ENCODE assay signal across 18 cellular contexts in genomic region chr1:30520461-30520860, GRCh38.
DNase-seq lines count a peak whose midpoint lies in the region; TF ChIP-seq lines count a peak whose summit lies in the region.
"Had no signal": no experiment of that assay in that cellular context is flagged by ENCODE, and none has a peak within 500 bp of the region (broad histone marks: within the 10 kb centered on the region; RNA-seq: fewer than 3 reads in every experiment).

No MANE protein-coding gene starts in this region.

- H3K27ac ChIP-seq in endodermal cell (ENCODE audit: low read depth, low read length), result no peak overlapping the region
- no peak overlapping the region for H3K27ac ChIP-seq in PC-9
- H3K27ac ChIP-seq: Peyer's patch had no signal

- BruUV-seq in PC-9 (replicated peaks; lab: Mats Ljungman, UMichigan), result no TSS peak

- no peak overlapping the region for H2AFZ ChIP-seq in PC-9

- H3K9me2 ChIP-seq in PC-9 (ENCODE audit: insufficient read depth), result no peaks in the 10 kb centered on the region

- DNase-seq in activated effector memory CD4-positive, alpha-beta T cell treated with anti-CD3 and anti-CD28 coated beads, Interleukin-2, amount 50 U/mL, for 16 hours, result peak; percentile 13
- no peak for DNase-seq in activated effector memory CD4-positive, alpha-beta T cell treated with Interleukin-2 at 50 U/mL for 16 hours
- DNase-seq in endodermal cell, result peak; percentile 5
- DNase-seq in posterior vena cava (ENCODE audit: low spot score), result peak; percentile 48
- DNase-seq in COR-L47 (lab: John Stamatoyannopoulos, UW), result no peak
- DNase-seq in PC-9, result no peak
- no peak for DNase-seq in SIG-M5 (lab: John Stamatoyannopoulos, UW)
- DNase-seq: AML-193; C1 segment of cervical spinal cord; CD8-positive, alpha-beta memory T cell; GDM1; Karpas-422; NCI-H1694; NCI-H2081; NCI-H2171; NCI-H524 treated with DMSO at 0.1 percent for 48 hours; NCI-H82 had no signal

- no peaks in the 10 kb centered on the region for H3K4me1 Mint-ChIP-seq in endodermal cell
- H3K4me1 Mint-ChIP-seq: CD8-positive, alpha-beta memory T cell had no signal

- no peaks in the 10 kb centered on the region for H3K36me3 ChIP-seq in endodermal cell (ENCODE audit: control insufficient read depth, insufficient read depth, low read length)
- no peaks in the 10 kb centered on the region for H3K36me3 ChIP-seq in PC-9 (ENCODE audit: low read depth)
- H3K36me3 ChIP-seq: Peyer's patch had no signal

- no peaks in the 10 kb centered on the region for H3K36me3 Mint-ChIP-seq in endodermal cell (ENCODE audit: low read depth)
- H3K36me3 Mint-ChIP-seq: CD8-positive, alpha-beta memory T cell had no signal

- H3K9me3 Mint-ChIP-seq in endodermal cell, result no peaks in the 10 kb centered on the region
- H3K9me3 Mint-ChIP-seq: CD8-positive, alpha-beta memory T cell had no signal

- H3K4me1 ChIP-seq in endodermal cell (ENCODE audit: control insufficient read depth, insufficient read depth, low read length), result no peaks in the 10 kb centered on the region
- peaks cover 12% of the 10 kb centered on the region; the same call in 1 of the 2 replicates for H3K4me1 ChIP-seq in PC-9 (replicated peaks; ENCODE audit: insufficient read depth)
- H3K4me1 ChIP-seq: Peyer's patch had no signal

- H3K9me3 ChIP-seq in endodermal cell (ENCODE audit: control insufficient read depth, low read length), result no peaks in the 10 kb centered on the region
- no peaks in the 10 kb centered on the region for H3K9me3 ChIP-seq in PC-9 (ENCODE audit: insufficient read depth, low read depth)
- H3K9me3 ChIP-seq: Peyer's patch had no signal

- CTCF ChIA-PET in PC-9 (lab: Charles Lee), result no interaction called here

- H3K27ac Mint-ChIP-seq in endodermal cell, result no peak overlapping the region
- H3K27ac Mint-ChIP-seq: CD8-positive, alpha-beta memory T cell had no signal

- H3K9ac ChIP-seq in endodermal cell (ENCODE audit: extremely low read depth, low read length, poor library complexity, severe bottlenecking), result no peak overlapping the region

- 39% methylated on average over 2 of the region's 2 CpGs; no CpG with 5 or more reads in 1 of the 2 experiments for WGBS in endodermal cell (ENCODE audit: insufficient coverage in 1 of 2, insufficient read length in 1 of 2), 2 experiments

- intact Hi-C loops in posterior vena cava (cut with DNase I), result no loop called here
- intact Hi-C loops in PC-9 (cut with micrococcal nuclease; ENCODE audit: unreplicated experiment), result loop anchor here (10.0 kb wide), 1 partner anchor 174 kb away; no protein-coding TSS in a partner anchor

- POLR2A ChIA-PET in PC-9 (lab: Charles Lee; ENCODE audit: unreplicated experiment), result no interaction called here

- H3K27me3 Mint-ChIP-seq in endodermal cell (ENCODE audit: insufficient read depth), result no peaks in the 10 kb centered on the region

- no peaks in the 10 kb centered on the region for H3F3A ChIP-seq in PC-9 (ENCODE audit: insufficient read depth, low read depth)

- no peaks in the 10 kb centered on the region for H4K20me1 ChIP-seq in PC-9 (ENCODE audit: insufficient read depth)

- no peak overlapping the region for H3K4me2 ChIP-seq in PC-9

- no peak overlapping the region for H3K4me3 Mint-ChIP-seq in endodermal cell
- H3K4me3 Mint-ChIP-seq: CD8-positive, alpha-beta memory T cell had no signal

- TF ChIP-seq CTCF in endodermal cell (conservative IDR thresholded peaks at IDR 0.05) (no peak), PC-9 (conservative IDR thresholded peaks at IDR 0.05) (no peak)

- H3K27me3 ChIP-seq in endodermal cell (ENCODE audit: control insufficient read depth, insufficient read depth, low read length, poor library complexity, severe bottlenecking) (no peaks in the 10 kb centered on the region), PC-9 (ENCODE audit: insufficient read depth, low read depth) (no peaks in the 10 kb centered on the region)
- H3K27me3 ChIP-seq: Peyer's patch had no signal

- H3K79me2 ChIP-seq in PC-9 (ENCODE audit: low read depth), result no peaks in the 10 kb centered on the region

- H3K4me3 ChIP-seq in endodermal cell (ENCODE audit: low read length) (no peak overlapping the region), PC-9 (no peak overlapping the region)
- H3K4me3 ChIP-seq: Peyer's patch had no signal

Comparison
In these comparisons a context has a peak if more than half of its experiments do, and no peak if none do; other contexts are left out.
1. DNase-seq: peak in activated effector memory CD4-positive, alpha-beta T cell treated with anti-CD3 and anti-CD28 coated beads, Interleukin-2, amount 50 U/mL, for 16 hours (single experiment), endodermal cell (single experiment) and posterior vena cava (single experiment); none in activated effector memory CD4-positive, alpha-beta T cell treated with Interleukin-2 at 50 U/mL for 16 hours (single experiment), COR-L47 (single experiment), PC-9 (0 of 2) and SIG-M5 (single experiment).